In the genomic region with DNA sequence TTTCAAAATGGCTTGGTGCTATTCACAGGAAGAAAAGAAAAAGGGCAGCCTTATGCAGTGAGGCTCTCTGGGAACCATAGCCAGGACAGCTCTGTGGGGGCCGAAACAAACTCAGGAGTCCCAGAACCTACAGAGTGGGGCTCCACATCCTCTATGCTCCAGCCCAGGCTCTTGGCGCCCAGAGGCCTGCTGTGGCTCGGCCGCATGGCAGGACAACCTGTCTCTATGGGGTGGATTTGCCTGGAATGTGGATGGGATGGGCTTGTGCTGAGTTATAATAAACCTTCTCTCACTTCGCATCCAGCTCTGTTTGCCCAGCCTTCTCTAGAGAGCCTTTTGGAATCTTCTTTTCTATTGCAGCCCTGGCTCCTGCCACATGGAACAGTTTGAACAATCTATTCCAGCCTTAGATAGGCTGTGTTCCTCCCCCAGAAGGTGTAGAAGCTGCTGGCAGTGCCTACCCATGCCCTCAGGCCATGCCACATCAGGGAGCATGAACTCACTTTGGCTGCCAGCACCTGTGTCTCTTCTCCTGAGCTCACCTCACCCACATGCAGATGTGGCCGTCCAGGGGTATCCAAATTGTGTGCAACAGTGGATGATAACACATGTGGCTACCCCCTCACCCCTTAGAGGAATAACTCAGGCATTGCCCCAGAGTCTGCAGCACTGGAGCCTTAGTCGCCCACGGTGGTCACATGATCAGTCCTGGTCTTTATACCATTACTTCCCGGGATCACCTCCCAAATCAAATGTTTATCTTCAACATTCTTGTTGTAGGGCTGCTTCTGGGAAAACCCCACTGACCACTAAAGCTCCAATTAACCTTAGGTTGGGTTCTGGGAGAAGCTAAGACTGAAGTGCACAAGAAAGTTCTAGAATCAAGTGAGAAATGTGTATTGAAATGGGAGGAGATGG, we compare ENCODE assay signal across 2 cellular contexts.
TF ChIP-seq lines count a peak whose summit lies in the region.

No MANE protein-coding gene starts in this region.

TF ChIP-seq in IMR-90, 13 proteins besides CTCF, POLR2A, EP300 and RAD21:
- TF ChIP-seq FOS (IDR thresholded peaks at IDR 0.05; ENCODE audit: low read depth, low read length), result no peak
- TF ChIP-seq, protein P1, sequence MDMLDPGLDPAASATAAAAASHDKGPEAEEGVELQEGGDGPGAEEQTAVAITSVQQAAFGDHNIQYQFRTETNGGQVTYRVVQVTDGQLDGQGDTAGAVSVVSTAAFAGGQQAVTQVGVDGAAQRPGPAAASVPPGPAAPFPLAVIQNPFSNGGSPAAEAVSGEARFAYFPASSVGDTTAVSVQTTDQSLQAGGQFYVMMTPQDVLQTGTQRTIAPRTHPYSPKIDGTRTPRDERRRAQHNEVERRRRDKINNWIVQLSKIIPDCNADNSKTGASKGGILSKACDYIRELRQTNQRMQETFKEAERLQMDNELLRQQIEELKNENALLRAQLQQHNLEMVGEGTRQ (IDR thresholded peaks at IDR 0.05; ENCODE audit: low read depth, low read length), result peak; percentile 83
- TF ChIP-seq CEBPB (IDR thresholded peaks at IDR 0.05; ENCODE audit: low read depth, low read length), result no peak
- no peak for TF ChIP-seq SMC3 (IDR thresholded peaks at IDR 0.05; ENCODE audit: low read depth, low read length)
TF ChIP-seq in IMR-90: peak in this region for 1.

TF ChIP-seq in H1, 55 proteins besides CTCF, POLR2A, EP300 and RAD21:
- TF ChIP-seq, protein P2, sequence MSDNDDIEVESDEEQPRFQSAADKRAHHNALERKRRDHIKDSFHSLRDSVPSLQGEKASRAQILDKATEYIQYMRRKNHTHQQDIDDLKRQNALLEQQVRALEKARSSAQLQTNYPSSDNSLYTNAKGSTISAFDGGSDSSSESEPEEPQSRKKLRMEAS (IDR thresholded peaks at IDR 0.05), result peak; percentile 75
- no peak for TF ChIP-seq TCF12 (IDR thresholded peaks at IDR 0.05; ENCODE audit: low read depth, low read length)
- TF ChIP-seq POLR2AphosphoS5 (IDR thresholded peaks at IDR 0.05; ENCODE audit: low read depth, low read length), result no peak
- TF ChIP-seq CTBP2 (IDR thresholded peaks at IDR 0.05; ENCODE audit: borderline replicate concordance, insufficient read depth, insufficient read length, low read length), result no peak
- no peak for TF ChIP-seq SAP30 (IDR thresholded peaks at IDR 0.05; ENCODE audit: insufficient read depth, insufficient replicate concordance, low read length)
- TF ChIP-seq, protein P3, sequence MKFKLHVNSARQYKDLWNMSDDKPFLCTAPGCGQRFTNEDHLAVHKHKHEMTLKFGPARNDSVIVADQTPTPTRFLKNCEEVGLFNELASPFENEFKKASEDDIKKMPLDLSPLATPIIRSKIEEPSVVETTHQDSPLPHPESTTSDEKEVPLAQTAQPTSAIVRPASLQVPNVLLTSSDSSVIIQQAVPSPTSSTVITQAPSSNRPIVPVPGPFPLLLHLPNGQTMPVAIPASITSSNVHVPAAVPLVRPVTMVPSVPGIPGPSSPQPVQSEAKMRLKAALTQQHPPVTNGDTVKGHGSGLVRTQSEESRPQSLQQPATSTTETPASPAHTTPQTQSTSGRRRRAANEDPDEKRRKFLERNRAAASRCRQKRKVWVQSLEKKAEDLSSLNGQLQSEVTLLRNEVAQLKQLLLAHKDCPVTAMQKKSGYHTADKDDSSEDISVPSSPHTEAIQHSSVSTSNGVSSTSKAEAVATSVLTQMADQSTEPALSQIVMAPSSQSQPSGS (IDR thresholded peaks at IDR 0.05; ENCODE audit: low read length), result no peak
- no peak for TF ChIP-seq RXRA (IDR thresholded peaks at IDR 0.05; ENCODE audit: insufficient read depth, low read depth, low read length)
- no peak for TF ChIP-seq GABPA (IDR thresholded peaks at IDR 0.05; ENCODE audit: borderline replicate concordance, insufficient read depth, low read length)
- 0 out of 2 replicates have a peak, but pooled peaks have one; percentile 28 for TF ChIP-seq SP1 (IDR thresholded peaks at IDR 0.05; ENCODE audit: low read depth, low read length)
- TF ChIP-seq TEAD4 (IDR thresholded peaks at IDR 0.05; ENCODE audit: low read depth, low read length), result peak; percentile 85
- TF ChIP-seq POU5F1 (IDR thresholded peaks at IDR 0.05; ENCODE audit: low read depth, low read length), result no peak
- no peak for TF ChIP-seq BACH1 (IDR thresholded peaks at IDR 0.05; ENCODE audit: low read length)
- TF ChIP-seq TAF1 (IDR thresholded peaks at IDR 0.05; ENCODE audit: low read depth, low read length), result no peak
- TF ChIP-seq, protein P4, sequence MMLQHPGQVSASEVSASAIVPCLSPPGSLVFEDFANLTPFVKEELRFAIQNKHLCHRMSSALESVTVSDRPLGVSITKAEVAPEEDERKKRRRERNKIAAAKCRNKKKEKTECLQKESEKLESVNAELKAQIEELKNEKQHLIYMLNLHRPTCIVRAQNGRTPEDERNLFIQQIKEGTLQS (IDR thresholded peaks at IDR 0.05; ENCODE audit: insufficient read depth, low read depth, low read length), result no peak
- no peak for TF ChIP-seq KDM4A (IDR thresholded peaks at IDR 0.05; ENCODE audit: low read depth, low read length, severe bottlenecking)
